Comparison of ENCODE assay signal across 1 cellular context in genomic region chr22:35116817-35117216, GRCh38.
TF ChIP-seq lines count a peak whose summit lies in the region.

No MANE protein-coding gene starts in this region.

TF ChIP-seq in K562, 482 proteins besides CTCF, POLR2A, EP300 and RAD21 (continued from another document):
- TF ChIP-seq HNRNPLL (IDR thresholded peaks at IDR 0.05; ENCODE audit: low read depth, low read length, poor library complexity, severe bottlenecking) (no peak), SMAD3 (CRISPR knock-in tag; conservative IDR thresholded peaks at IDR 0.05) (no peak), HES1 (IDR thresholded peaks at IDR 0.05; ENCODE audit: low read depth) (no peak), PTTG1 (tag; IDR thresholded peaks at IDR 0.05; ENCODE audit: low read depth) (no peak), ATF7 (IDR thresholded peaks at IDR 0.05) (no peak), ZNF699 (CRISPR knock-in tag; IDR thresholded peaks at IDR 0.05; ENCODE audit: insufficient replicate concordance) (no peak), ZNF696 (CRISPR knock-in tag; conservative IDR thresholded peaks at IDR 0.05) (no peak), ZBTB8A (IDR thresholded peaks at IDR 0.05; ENCODE audit: partially characterized antibody) (no peak), TFAP4 (CRISPR knock-in tag; IDR thresholded peaks at IDR 0.05; ENCODE audit: borderline replicate concordance) (no peak), ATF2 (CRISPR knock-in tag; IDR thresholded peaks at IDR 0.05) (no peak), HDAC8 (tag; IDR thresholded peaks at IDR 0.05) (no peak)
